8 cellular contexts compared by ENCODE assay signal in the genomic region with DNA sequence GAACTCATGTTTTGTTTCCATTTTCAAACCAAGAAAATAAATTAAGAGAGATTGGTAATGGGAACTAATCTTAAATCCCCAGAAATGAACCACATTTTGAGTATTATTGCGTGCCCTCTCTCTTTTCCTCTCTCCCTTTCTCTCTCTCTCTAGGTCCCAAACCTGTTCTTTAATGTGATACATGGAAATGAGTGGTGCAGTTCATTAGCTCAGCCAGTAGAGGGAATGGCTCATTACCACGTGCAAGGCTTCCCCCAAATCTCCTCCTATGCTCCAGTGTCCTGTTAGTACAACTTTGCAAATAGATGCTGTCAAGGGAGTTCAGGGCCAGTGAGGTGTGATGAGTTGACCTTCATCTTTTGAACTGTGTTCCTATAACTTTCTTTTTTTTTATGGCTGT.
DNase-seq lines count a peak whose midpoint lies in the region; ATAC-seq, FAIRE-seq and TF ChIP-seq lines count a peak whose summit lies in the region.

No MANE protein-coding gene starts in this region.

- no peak for DNase-seq in D721Med (ENCODE audit: insufficient read length, low spot score)
- DNase-seq in Peyer's patch = peak in 1 of 3 donors; percentile 62
- no peak for DNase-seq in esophagus muscularis mucosa (ENCODE audit: extremely low spot score)
- peak; percentile 30 for DNase-seq in retina
- no peak for DNase-seq in HPDE6-E6E7 (ENCODE audit: extremely low spot score)
- DNase-seq in amygdala (lab: John Stamatoyannopoulos, UW) = no peak

- TF ChIP-seq CTCF in D721Med (IDR thresholded peaks at IDR 0.05; ENCODE audit: insufficient read depth, missing control alignments) (peak; percentile 6), Peyer's patch (IDR thresholded peaks at IDR 0.05) (peak in 5 of 6 experiments; percentile 29 to 82 (median 77)), esophagus muscularis mucosa (IDR thresholded peaks at IDR 0.05) (peak in 2 of 3 experiments; percentile 29 to 46)

- H3K27ac ChIP-seq in Peyer's patch (no peak overlapping the region), esophagus muscularis mucosa (replicated peaks in 1 of 4) (no peak overlapping the region)

- H3K9me3 ChIP-seq in Peyer's patch = no peaks in the 10 kb centered on the region
- no peaks in the 10 kb centered on the region for H3K9me3 ChIP-seq in esophagus muscularis mucosa

- no peak overlapping the region for H3K4me3 ChIP-seq in Peyer's patch
- H3K4me3 ChIP-seq in esophagus muscularis mucosa = no peak overlapping the region

- peak; percentile 76 for ATAC-seq in GM18873 (IDR thresholded peaks at IDR 0.05; ENCODE audit: low FRiP score, unreplicated experiment)
- ATAC-seq in HG03442 (IDR thresholded peaks at IDR 0.05; ENCODE audit: unreplicated experiment) = peak; percentile 91

- FAIRE-seq in D721Med (lab: Jason Lieb, UNC) = no peak

- intact Hi-C loops in esophagus muscularis mucosa (cut with DNase I) = no loop called here

- H3K27me3 ChIP-seq in Peyer's patch = no peaks in the 10 kb centered on the region
- H3K27me3 ChIP-seq in esophagus muscularis mucosa = no peaks in the 10 kb centered on the region

- no peaks in the 10 kb centered on the region for H3K36me3 ChIP-seq in Peyer's patch
- H3K36me3 ChIP-seq in esophagus muscularis mucosa = no peaks in the 10 kb centered on the region

- no peaks in the 10 kb centered on the region for H3K4me1 ChIP-seq in Peyer's patch
- H3K4me1 ChIP-seq in esophagus muscularis mucosa = no peaks in the 10 kb centered on the region

- TF ChIP-seq POLR2A in Peyer's patch (IDR thresholded peaks at IDR 0.05) (no peak), esophagus muscularis mucosa (IDR thresholded peaks at IDR 0.05; ENCODE audit: low read depth) (no peak)

- WGBS in esophagus muscularis mucosa = 40% methylated on average over 2 of the region's 2 CpGs

- TF ChIP-seq EP300 in esophagus muscularis mucosa (IDR thresholded peaks at IDR 0.05) = no peak

Comparison
In these comparisons a context has a peak if more than half of its experiments do, and no peak if none do; other contexts are left out.
1. CTCF ChIP-seq: peak in every context shown above with its lines; median percentile 77 in Peyer's patch; 38 in esophagus muscularis mucosa; 6 in D721Med.